ENCODE assay signal across 8 cellular contexts in genomic region chr17:29778936-29779811, GRCh38.
DNase-seq lines count a peak whose midpoint lies in the region; ATAC-seq and TF ChIP-seq lines count a peak whose summit lies in the region.

No MANE protein-coding gene starts in this region.

- H3K4me1 Mint-ChIP-seq in IgD-negative memory B cell, result peaks cover 7 to 15% (median 12%) of the 10 kb centered on the region in 3 donors
- H3K4me1 Mint-ChIP-seq in activated T-helper 1 cell treated with anti-CD3 and anti-CD28 coated beads, Interleukin-12 subunit alpha, Interleukin-12 subunit beta, Interleukin-2, Interleukin-4 antibody, amounts not matched to agents 30 ng/mL and 10 ng/mL and 1 ng/mL, durations not matched to agents 14 hours and 24 hours and 36 hours (ENCODE audit: low read depth), result peaks cover 16% of the 10 kb centered on the region

- H3K36me3 Mint-ChIP-seq in IgD-negative memory B cell, result peaks cover 4% of the 10 kb centered on the region
- peaks cover 6% of the 10 kb centered on the region for H3K36me3 Mint-ChIP-seq in activated T-helper 1 cell treated with anti-CD3 and anti-CD28 coated beads, Interleukin-12 subunit alpha, Interleukin-12 subunit beta, Interleukin-2, Interleukin-4 antibody, amounts not matched to agents 30 ng/mL and 10 ng/mL and 1 ng/mL, durations not matched to agents 14 hours and 24 hours and 36 hours (ENCODE audit: low read depth)

- no peaks in the 10 kb centered on the region for H3K27me3 Mint-ChIP-seq in IgD-negative memory B cell
- H3K27me3 Mint-ChIP-seq in activated T-helper 1 cell treated with anti-CD3 and anti-CD28 coated beads, Interleukin-12 subunit alpha, Interleukin-12 subunit beta, Interleukin-2, Interleukin-4 antibody, amounts not matched to agents 30 ng/mL and 10 ng/mL and 1 ng/mL, durations not matched to agents 14 hours and 24 hours and 36 hours (ENCODE audit: insufficient read depth), result no peaks in the 10 kb centered on the region

- ATAC-seq in RWPE2 (ENCODE audit: low read depth) (peak; percentile 84), omental fat pad (ENCODE audit: low FRiP score) (peak; percentile 84), HG03571 (IDR thresholded peaks at IDR 0.05; ENCODE audit: unreplicated experiment) (no peak)

- no peak overlapping the region for H3K27ac ChIP-seq in RWPE2 (ENCODE audit: poor library complexity, severe bottlenecking)
- H3K27ac ChIP-seq in suprapubic skin, result no peak overlapping the region

- peak overlapping the region; percentile 5 to 78 (median 50) for H3K27ac Mint-ChIP-seq in IgD-negative memory B cell
- peak overlapping the region; percentile 29 for H3K27ac Mint-ChIP-seq in activated T-helper 1 cell treated with anti-CD3 and anti-CD28 coated beads, Interleukin-12 subunit alpha, Interleukin-12 subunit beta, Interleukin-2, Interleukin-4 antibody, amounts not matched to agents 30 ng/mL and 10 ng/mL and 1 ng/mL, durations not matched to agents 14 hours and 24 hours and 36 hours

- peak overlapping the region in 2 of 4 donors; percentile 20 to 47 for H3K4me3 Mint-ChIP-seq in IgD-negative memory B cell
- H3K4me3 Mint-ChIP-seq in activated T-helper 1 cell treated with anti-CD3 and anti-CD28 coated beads, Interleukin-12 subunit alpha, Interleukin-12 subunit beta, Interleukin-2, Interleukin-4 antibody, amounts not matched to agents 30 ng/mL and 10 ng/mL and 1 ng/mL, durations not matched to agents 14 hours and 24 hours and 36 hours, result no peak overlapping the region

- intact Hi-C loops in activated T-helper 1 cell treated with anti-CD3 and anti-CD28 coated beads, Interleukin-12 subunit alpha, Interleukin-12 subunit beta, Interleukin-2, Interleukin-4 antibody, amounts not matched to agents 30 ng/mL and 10 ng/mL and 1 ng/mL, durations not matched to agents 14 hours and 24 hours and 36 hours (cut with micrococcal nuclease), result loop anchor here (1.0 to 5.0 kb wide), 6 partner anchors 18 to 212 kb away; partner anchors contain the start of genes ABHD15, CORO6 and TP53I13

- no peaks in the 10 kb centered on the region for H3K9me3 ChIP-seq in RWPE2 (ENCODE audit: severe bottlenecking)
- H3K9me3 ChIP-seq in suprapubic skin, result no peaks in the 10 kb centered on the region

- DNase-seq in GDM1 (lab: John Stamatoyannopoulos, UW) (peak; percentile 43), RWPE2 (ENCODE audit: low spot score) (no peak), fibroblast of the conjunctiva (ENCODE audit: low read depth) (peak; percentile 51), omental fat pad (ENCODE audit: low spot score) (peak; percentile 77), suprapubic skin (ENCODE audit: low spot score in 2 of 2) (peak; percentile 82 to 88)
- DNase-seq in activated T-helper 1 cell treated with anti-CD3 and anti-CD28 coated beads, Interleukin-12 subunit alpha, Interleukin-12 subunit beta, Interleukin-2, Interleukin-4 antibody, amounts not matched to agents 30 ng/mL and 10 ng/mL and 1 ng/mL, durations not matched to agents 14 hours and 24 hours and 36 hours (ENCODE audit: low spot score), result peak; percentile 59

- TF ChIP-seq CTCF in RWPE2 (IDR thresholded peaks at IDR 0.05; ENCODE audit: poor library complexity, severe bottlenecking) (peak; percentile 89), omental fat pad (IDR thresholded peaks at IDR 0.05) (peak in 2 of 3 donors; percentile 30 to 80), suprapubic skin (IDR thresholded peaks at IDR 0.05) (peak; percentile 62 to 94)

- H3K4me3 ChIP-seq in RWPE2 (ENCODE audit: severe bottlenecking) (no peak overlapping the region), suprapubic skin (no peak overlapping the region)

- H3K9me3 Mint-ChIP-seq in IgD-negative memory B cell, result no peaks in the 10 kb centered on the region
- H3K9me3 Mint-ChIP-seq in activated T-helper 1 cell treated with anti-CD3 and anti-CD28 coated beads, Interleukin-12 subunit alpha, Interleukin-12 subunit beta, Interleukin-2, Interleukin-4 antibody, amounts not matched to agents 30 ng/mL and 10 ng/mL and 1 ng/mL, durations not matched to agents 14 hours and 24 hours and 36 hours, result no peaks in the 10 kb centered on the region

- H3K27me3 ChIP-seq in RWPE2 (ENCODE audit: insufficient read depth, poor library complexity, severe bottlenecking) (no peaks in the 10 kb centered on the region), suprapubic skin (no peaks in the 10 kb centered on the region)

- WGBS in suprapubic skin, result 41% methylated on average over 8 of the region's 8 CpGs

- H3K4me1 ChIP-seq in RWPE2 (ENCODE audit: insufficient read depth, poor library complexity, severe bottlenecking), result no peaks in the 10 kb centered on the region
- H3K4me1 ChIP-seq in suprapubic skin, result peaks cover 7% of the 10 kb centered on the region

- H3K36me3 ChIP-seq in RWPE2 (ENCODE audit: low read depth) (peaks cover 3% of the 10 kb centered on the region; the same call in 1 of the 2 replicates), suprapubic skin (peaks cover 3% of the 10 kb centered on the region)

- no peak for TF ChIP-seq EP300 in suprapubic skin (IDR thresholded peaks at IDR 0.05)

- peak in 1 of 2 donors; percentile 4 for TF ChIP-seq POLR2A in suprapubic skin (IDR thresholded peaks at IDR 0.05)
